Comparison of ENCODE assay signal across 8 cellular contexts in the genomic region with DNA sequence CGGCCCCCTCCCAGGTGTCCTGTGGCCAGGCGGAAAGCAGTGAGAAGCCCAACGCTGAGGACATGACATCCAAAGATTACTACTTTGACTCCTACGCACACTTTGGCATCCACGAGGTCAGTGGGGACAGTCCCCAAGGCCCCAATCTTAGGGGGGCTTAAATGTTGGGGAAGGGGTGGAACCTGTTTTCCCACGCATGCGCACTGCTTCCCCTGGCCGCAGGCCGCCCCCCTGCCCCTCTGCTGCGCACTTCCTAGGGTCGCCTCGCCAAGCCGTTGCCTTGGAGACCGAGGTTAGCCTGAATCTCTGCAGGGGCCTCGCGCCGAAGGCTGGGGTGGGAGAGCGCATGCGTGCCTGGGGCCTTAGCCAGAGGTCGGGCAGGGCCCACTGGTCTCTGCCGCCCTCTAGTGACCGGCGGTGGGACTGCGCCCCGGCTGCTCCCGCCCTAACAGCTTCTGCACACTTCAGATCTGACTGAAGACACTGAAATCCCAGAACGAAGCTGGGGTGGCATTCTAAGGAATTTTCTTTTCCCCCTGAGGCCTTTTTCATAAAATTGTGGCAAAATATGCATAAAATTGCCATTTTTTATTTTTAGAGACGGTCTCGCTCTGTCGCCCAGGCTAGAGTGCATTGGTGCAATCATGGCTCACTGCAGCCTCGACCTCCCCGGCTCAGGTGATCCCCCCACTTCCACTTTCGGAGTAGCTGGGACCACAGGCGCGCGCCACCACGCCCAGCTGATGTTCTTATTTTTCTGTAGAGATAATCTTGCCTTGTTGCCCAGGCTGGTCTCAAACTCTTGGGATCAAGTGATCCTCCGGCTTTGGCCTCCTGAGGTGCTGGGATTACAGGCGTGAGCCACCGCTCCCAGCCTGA. TPM values are rescaled to one million over a fixed set of nuclear protein-coding genes. Genes with fewer than 3 reads are reported as not detected.
DNase-seq lines count a peak whose midpoint lies in the region; ATAC-seq and TF ChIP-seq lines count a peak whose summit lies in the region.

No MANE protein-coding gene starts in this region.

- peak overlapping the region; percentile 74 for H3K27ac ChIP-seq in cardiac muscle cell

- H3K36me3 Mint-ChIP-seq in progenitor cell of endocrine pancreas (ENCODE audit: insufficient read depth) (peaks cover 21% of the 10 kb centered on the region), type B pancreatic cell (peaks cover 8% of the 10 kb centered on the region)

- H3K4me1 Mint-ChIP-seq in progenitor cell of endocrine pancreas (ENCODE audit: low read depth) (peaks cover 17% of the 10 kb centered on the region), type B pancreatic cell (ENCODE audit: unreplicated experiment) (peaks cover 9% of the 10 kb centered on the region)

- H3K4me3 Mint-ChIP-seq in progenitor cell of endocrine pancreas (ENCODE audit: low read depth) (no peak overlapping the region), type B pancreatic cell (peak overlapping the region; percentile 34)

- peaks cover 10% of the 10 kb centered on the region for H3K4me1 ChIP-seq in cardiac muscle cell (ENCODE audit: low read depth)

- H3K4me3 ChIP-seq in cardiac muscle cell = no peak overlapping the region

- H3K27me3 ChIP-seq in cardiac muscle cell = no peaks in the 10 kb centered on the region

- H3K9me3 Mint-ChIP-seq in progenitor cell of endocrine pancreas (ENCODE audit: low read depth) (no peaks in the 10 kb centered on the region), type B pancreatic cell (no peaks in the 10 kb centered on the region)

- no peaks in the 10 kb centered on the region for H3K9me3 ChIP-seq in cardiac muscle cell (ENCODE audit: low read depth)

- TF ChIP-seq CTCF in cardiac muscle cell (IDR thresholded peaks at IDR 0.05; ENCODE audit: low read depth, low read length) (peak; percentile 99), progenitor cell of endocrine pancreas (IDR thresholded peaks at IDR 0.05; ENCODE audit: unreplicated experiment) (peak; percentile 98), type B pancreatic cell (conservative IDR thresholded peaks at IDR 0.05) (peak; percentile 100)

- no peak for ATAC-seq in GM19328 (IDR thresholded peaks at IDR 0.05; ENCODE audit: unreplicated experiment)

- H3K27ac Mint-ChIP-seq in progenitor cell of endocrine pancreas (peak overlapping the region; percentile 83), type B pancreatic cell (peak overlapping the region; percentile 63)

- peak; percentile 53 for DNase-seq in GM04504 (ENCODE audit: low read depth)
- peak; percentile 93 for DNase-seq in NCI-H1105 (lab: John Stamatoyannopoulos, UW)
- peak; percentile 81 for DNase-seq in SW480 (ENCODE audit: low spot score)
- DNase-seq in activated naive CD8-positive, alpha-beta T cell treated with anti-CD3 and anti-CD28 coated beads, Interleukin-2, amount 50 U/mL, for 16 hours (ENCODE audit: low read depth, low spot score) = peak; percentile 92
- peak; percentile 91 to 96 for DNase-seq in cardiac muscle cell (ENCODE audit: low read depth in 1 of 2, low spot score in 1 of 2)
- peak; percentile 96 for DNase-seq in progenitor cell of endocrine pancreas (ENCODE audit: low spot score, unreplicated experiment)
- peak; percentile 98 for DNase-seq in type B pancreatic cell (ENCODE audit: extremely low spot score, unreplicated experiment)

- H3K27me3 Mint-ChIP-seq in progenitor cell of endocrine pancreas (no peaks in the 10 kb centered on the region), type B pancreatic cell (no peaks in the 10 kb centered on the region)

- peaks cover 34% of the 10 kb centered on the region for H3K36me3 ChIP-seq in cardiac muscle cell

RNA-seq across cellular contexts. Expression of gene PRMT1, which starts 3.6 kb away (rescaled TPM):
- total RNA-seq in cardiac muscle cell (494 and 516 TPM in 2 replicates), progenitor cell of endocrine pancreas (299 and 306 TPM in 2 replicates), type B pancreatic cell (ENCODE audit: low replicate concordance) (131 and 195 TPM in 2 replicates)
- 398 and 431 TPM in 2 replicates for polyA plus RNA-seq in cardiac muscle cell

RNA-seq across cellular contexts. Expression of gene ADM5, which starts 8.7 kb away (rescaled TPM):
- total RNA-seq in cardiac muscle cell = 3.6 and 5.1 TPM in 2 replicates
- 1.1 and 2.2 TPM in 2 replicates for polyA plus RNA-seq in cardiac muscle cell
- total RNA-seq in progenitor cell of endocrine pancreas = 7.7 TPM in 2 replicates
- total RNA-seq in type B pancreatic cell (ENCODE audit: low replicate concordance) = 1.7 and 3.2 TPM in 2 replicates

RNA-seq across cellular contexts. Expression of gene CPT1C, which starts 10.2 kb away (rescaled TPM):
- total RNA-seq in cardiac muscle cell (29.0 and 33.8 TPM in 2 replicates), progenitor cell of endocrine pancreas (49.9 and 53.1 TPM in 2 replicates), type B pancreatic cell (ENCODE audit: low replicate concordance) (7.8 and 65.0 TPM in 2 replicates)
- 26.5 and 31.7 TPM in 2 replicates for polyA plus RNA-seq in cardiac muscle cell

RNA-seq across cellular contexts. Expression of gene BCL2L12, which starts 15.0 kb away (rescaled TPM):
- total RNA-seq in cardiac muscle cell (39.4 and 41.3 TPM in 2 replicates), progenitor cell of endocrine pancreas (58.5 and 59.0 TPM in 2 replicates), type B pancreatic cell (ENCODE audit: low replicate concordance) (40.8 and 49.2 TPM in 2 replicates)
- polyA plus RNA-seq in cardiac muscle cell = 55.5 and 59.4 TPM in 2 replicates

RNA-seq across cellular contexts. Expression of gene IRF3, which starts 15.1 kb away (rescaled TPM):
- total RNA-seq in cardiac muscle cell = 137 and 145 TPM in 2 replicates
- polyA plus RNA-seq in cardiac muscle cell = 37.6 and 38.4 TPM in 2 replicates
- 103 and 110 TPM in 2 replicates for total RNA-seq in progenitor cell of endocrine pancreas
- total RNA-seq in type B pancreatic cell (ENCODE audit: low replicate concordance) = 81.4 and 86.6 TPM in 2 replicates
